In genomic region chr18:47036298-47036874, GRCh38 we compare ENCODE assay signal across 7 cellular contexts. TPM values are rescaled to one million over a fixed set of nuclear protein-coding genes. Genes with fewer than 3 reads are reported as not detected.
A peak's percentile ranks its signal among the peaks of the same experiment; 100 is the strongest.
DNase-seq lines count a peak whose midpoint lies in the region; ATAC-seq, FAIRE-seq and TF ChIP-seq lines count a peak whose summit lies in the region.

No MANE protein-coding gene starts in this region.

- TF ChIP-seq POLR2A in HepG2 (IDR thresholded peaks at IDR 0.05; ENCODE audit: insufficient read depth in 1 of 2, low read depth in 2 of 2, low read length in 2 of 2), result no peak

- H3K9me3 ChIP-seq in HepG2 (ENCODE audit: low read length), result no peaks in the 10 kb centered on the region

- no peak overlapping the region for H3K9ac ChIP-seq in HepG2 (ENCODE audit: insufficient read depth, low read depth, low read length)

- WGBS in HepG2 (ENCODE audit: low lambda C conversion rate), result 11% methylated on average over 2 of the region's 2 CpGs

- FAIRE-seq in TTC549 (lab: Jason Lieb, UNC) (peak; percentile 80), HepG2 (lab: Jason Lieb, UNC) (peak; percentile 70)

- CTCF ChIA-PET in HepG2 (lab: Yijun Ruan, JAX; ENCODE audit: low intra/inter-chr PET ratio, low total read pairs), result interaction anchor here (1.1 kb wide), 1 partner anchor 86 kb away, joined by 4 read pairs; no protein-coding TSS in a partner anchor

- no peaks in the 10 kb centered on the region for H3K79me2 ChIP-seq in HepG2 (ENCODE audit: insufficient read depth, low read length)

- peak; percentile 82 for ATAC-seq in HepG2
- ATAC-seq in GM18861 (IDR thresholded peaks at IDR 0.05; ENCODE audit: unreplicated experiment), result no peak

- no peak overlapping the region for H3K4me3 ChIP-seq in HepG2 (replicated peaks in 1 of 3; ENCODE audit: insufficient read depth in 1 of 3, low read depth in 2 of 3, low read length in 3 of 3)

- H3K27me3 ChIP-seq in HepG2 (ENCODE audit: control insufficient read depth in 1 of 2, insufficient read depth in 2 of 2, low read length in 2 of 2), result peaks cover 3 to 40% of the 10 kb centered on the region in 2 experiments

- POLR2A ChIA-PET in HepG2 (lab: Yijun Ruan, JAX), result no interaction called here

- no peak overlapping the region for H3K27ac ChIP-seq in HepG2 (ENCODE audit: extremely low read length, insufficient read depth, low read length)

- peak; percentile 67 for TF ChIP-seq CTCF in HepG2 (CRISPR knock-in tag; IDR thresholded peaks at IDR 0.05)

- TF ChIP-seq RAD21 in HepG2 (CRISPR knock-in tag; IDR thresholded peaks at IDR 0.05), result no peak

- no peaks in the 10 kb centered on the region for H4K20me1 ChIP-seq in HepG2 (ENCODE audit: insufficient read depth, low read length)

- intact Hi-C loops in HepG2 (cut with micrococcal nuclease; ENCODE audit: unreplicated experiment), result no loop called here

- TF ChIP-seq EP300 in HepG2 (IDR thresholded peaks at IDR 0.05; ENCODE audit: low read depth in 2 of 2, low read length in 2 of 2), result no peak
- TF ChIP-seq EP300 in HepG2 (CRISPR knock-in tag; IDR thresholded peaks at IDR 0.05; ENCODE audit: borderline replicate concordance), result no peak

- DNase-seq in EL (peak; percentile 38), HPDE6-E6E7 (ENCODE audit: extremely low spot score) (peak; percentile 11), HepG2 (ENCODE audit: low spot score) (peak; percentile 28), occipital lobe (lab: John Stamatoyannopoulos, UW) (no peak)
- DNase-seq in activated CD4-positive, CD25-positive, alpha-beta regulatory T cell (lab: John Stamatoyannopoulos, UW), result no peak

- no peak overlapping the region for H2AFZ ChIP-seq in HepG2 (ENCODE audit: low read length)

- H3K4me1 ChIP-seq in HepG2 (ENCODE audit: insufficient read depth, low read length), result no peaks in the 10 kb centered on the region

- BruUV-seq in HepG2 (replicated peaks; lab: Mats Ljungman, UMichigan), result no TSS peak

- H3K4me2 ChIP-seq in HepG2 (ENCODE audit: low read depth, low read length), result no peak overlapping the region

- H3K36me3 ChIP-seq in HepG2 (replicated peaks in 1 of 2; ENCODE audit: control insufficient read depth in 1 of 2, insufficient read depth in 2 of 2, low read length in 2 of 2), result no peaks in the 10 kb centered on the region

- in situ Hi-C loops in HepG2 (cut with HindIII; ENCODE audit: extremely low pct_ligation_motif_present, low pct_unique_long_range_greater_than_20kb), result no loop called here

TF ChIP-seq in HepG2, 621 proteins besides CTCF, POLR2A, EP300 and RAD21:
- TF ChIP-seq MAFK (conservative IDR thresholded peaks at IDR 0.05 in 1 of 2, IDR thresholded peaks at IDR 0.05 in 1 of 2; ENCODE audit: low read length in 2 of 2), result 0 out of 4 replicates have a peak, but pooled peaks of 1 of the 2 experiments have one; percentile 3
- TF ChIP-seq SMC3 (IDR thresholded peaks at IDR 0.05; ENCODE audit: low read length), result peak; percentile 45
- TF ChIP-seq SSRP1 (CRISPR knock-in tag; IDR thresholded peaks at IDR 0.05), result no peak
- no peak for TF ChIP-seq ZNF510 (CRISPR knock-in tag; IDR thresholded peaks at IDR 0.05; ENCODE audit: low read depth)
- peak; percentile 38; the same call in 1 of the 2 replicates for TF ChIP-seq STAG1 (CRISPR knock-in tag; IDR thresholded peaks at IDR 0.05)
- TF ChIP-seq ZNF460 (CRISPR knock-in tag; IDR thresholded peaks at IDR 0.05; ENCODE audit: borderline replicate concordance), result no peak

RNA-seq across cellular contexts. Expression of gene ELOA2, which starts 1.0 kb away (rescaled TPM):
- total RNA-seq in HepG2 (2016; rRNA removed; fragmentation: Illumina TruSeq; extraction: Trizol) (not detected in 2 replicates), occipital lobe (not detected)
- not detected in 2 replicates for total RNA-seq in HepG2 (2016; cell fraction: cytosol; rRNA removed; fragmentation: Illumina TruSeq; extraction: Trizol; ENCODE audit: low read depth)
- not detected in 2 replicates for total RNA-seq in HepG2 (2016; cell fraction: insoluble cytoplasmic fraction; rRNA removed; fragmentation: Illumina TruSeq; extraction: Trizol)
- total RNA-seq in HepG2 (2016; cell fraction: membrane; rRNA removed; fragmentation: Illumina TruSeq; extraction: Trizol), result not detected in 2 replicates
- total RNA-seq in HepG2 (2016; cell fraction: nucleus; rRNA removed; fragmentation: Illumina TruSeq; extraction: Trizol), result not detected in 2 replicates
- not detected in 2 replicates for polyA plus RNA-seq in HepG2 (2011; rRNA removed)
- not detected in 2 replicates for polyA plus RNA-seq in HepG2 (2011; cell fraction: cytosol; rRNA removed)
- not detected in 2 replicates for polyA plus RNA-seq in HepG2 (2011; cell fraction: nucleus; rRNA removed)
- not detected in 2 replicates for polyA plus RNA-seq in HepG2 (2012)
- polyA plus RNA-seq in HepG2 (2016; cell fraction: cytosol; fragmentation: Illumina TruSeq; extraction: Trizol; ENCODE audit: low read depth), result not detected in 2 replicates
- polyA plus RNA-seq in HepG2 (2016; cell fraction: insoluble cytoplasmic fraction; fragmentation: Illumina TruSeq; extraction: Trizol; ENCODE audit: low read depth), result not detected in 2 replicates
- polyA plus RNA-seq in HepG2 (2016; cell fraction: membrane; fragmentation: Illumina TruSeq; extraction: Trizol; ENCODE audit: low read depth), result not detected in 2 replicates
- not detected in 2 replicates for polyA plus RNA-seq in HepG2 (2016; cell fraction: nucleus; fragmentation: Illumina TruSeq; extraction: Trizol; ENCODE audit: insufficient read depth, low read depth)
- not detected in 2 replicates for polyA minus RNA-seq in HepG2 (2011; rRNA and poly(A)+ RNA removed; ENCODE audit: low replicate concordance)
- polyA minus RNA-seq in HepG2 (2011; cell fraction: cytosol; rRNA and poly(A)+ RNA removed), result not detected in 2 replicates
- not detected in 2 replicates for polyA minus RNA-seq in HepG2 (2011; cell fraction: nucleus; rRNA and poly(A)+ RNA removed)

Comparison
In these comparisons a context has a peak if more than half of its experiments do, and no peak if none do; other contexts are left out.
1. DNase-seq: peak in EL (single experiment), HPDE6-E6E7 (single experiment) and HepG2 (single experiment); none in occipital lobe (single experiment) and activated CD4-positive, CD25-positive, alpha-beta regulatory T cell (0 of 4).